ENCODE assay signal across 20 cellular contexts in genomic region chr11:501001-501682, GRCh38. TPM values are rescaled to one million over a fixed set of nuclear protein-coding genes. Genes with fewer than 3 reads are reported as not detected.
DNase-seq lines count a peak whose midpoint lies in the region; ATAC-seq and TF ChIP-seq lines count a peak whose summit lies in the region.
"Had no signal": no experiment of that assay in that cellular context is flagged by ENCODE, and none has a peak within 500 bp of the region (broad histone marks: within the 10 kb centered on the region; RNA-seq: fewer than 3 reads in every experiment).

No MANE protein-coding gene starts in this region.

- POLR2A ChIA-PET in RWPE1 (lab: Yijun Ruan, JAX; ENCODE audit: low non-redundant PET), result no interaction called here

- H3K4me3 ChIP-seq in H7 (ENCODE audit: insufficient read depth, low read depth, low read length) (no peak overlapping the region), heart right ventricle (no peak overlapping the region), osteoblast (ENCODE audit: insufficient read depth, low read length) (no peak overlapping the region)
- H3K4me3 ChIP-seq: tibial artery had no signal

- H3K27me3 ChIP-seq in H7 (ENCODE audit: control insufficient read depth, insufficient read depth, low read length) (no peaks in the 10 kb centered on the region), heart right ventricle (no peaks in the 10 kb centered on the region), osteoblast (ENCODE audit: insufficient read depth, low read length) (no peaks in the 10 kb centered on the region), foreskin keratinocyte (no peaks in the 10 kb centered on the region)
- H3K27me3 ChIP-seq: tibial artery had no signal

- no peaks in the 10 kb centered on the region for H3K9me3 Mint-ChIP-seq in T-helper 2 cell treated with Interferon-gamma antibody and Interleukin-4, amounts not matched to agents 5 μg/mL and 100 μg/mL, for 36 hours

- TF ChIP-seq CTCF in RWPE1 (conservative IDR thresholded peaks at IDR 0.05; ENCODE audit: low read depth), result no peak
- no peak for TF ChIP-seq CTCF in heart right ventricle (IDR thresholded peaks at IDR 0.05)
- TF ChIP-seq CTCF in osteoblast (IDR thresholded peaks at IDR 0.05; ENCODE audit: extremely low read depth, low read depth, low read length), result no peak
- TF ChIP-seq CTCF in foreskin keratinocyte (conservative IDR thresholded peaks at IDR 0.05), result no peak

- H3K36me3 ChIP-seq in H7 (replicated peaks; ENCODE audit: control insufficient read depth, insufficient read depth, low read length) (peaks cover 20% of the 10 kb centered on the region), heart right ventricle (peaks cover 0 to 62% (median 53%) of the 10 kb centered on the region in 9 donors), osteoblast (ENCODE audit: insufficient read depth, low read length) (peaks cover 52% of the 10 kb centered on the region)

- H3K4me1 ChIP-seq in heart right ventricle (peaks cover 26 to 89% (median 65%) of the 10 kb centered on the region in 9 donors), osteoblast (ENCODE audit: insufficient read depth, low read length) (peaks cover 27% of the 10 kb centered on the region), foreskin keratinocyte (peaks cover 5% of the 10 kb centered on the region)

- H2AFZ ChIP-seq in osteoblast (ENCODE audit: low read length), result no peak overlapping the region

- H3K27ac Mint-ChIP-seq in T-helper 2 cell treated with Interferon-gamma antibody and Interleukin-4, amounts not matched to agents 5 μg/mL and 100 μg/mL, for 36 hours, result no peak overlapping the region
- H3K27ac Mint-ChIP-seq: activated CD4-positive, alpha-beta T cell treated with anti-CD3 and anti-CD28 coated beads for 36 hours had no signal

- intact Hi-C loops in heart right ventricle (cut with DNase I), result loop anchor here in 5 of 10 donors (5.0 to 10.0 kb wide), 5 partner anchors 46 to 296 kb away; partner anchors contain the start of genes PTDSS2 (in 3 of the 5), BET1L (in 1 of the 5) and RIC8A (in 1 of the 5)

- H3K4me3 Mint-ChIP-seq in T-helper 2 cell treated with Interferon-gamma antibody and Interleukin-4, amounts not matched to agents 5 μg/mL and 100 μg/mL, for 36 hours, result no peak overlapping the region
- H3K4me3 Mint-ChIP-seq: activated CD4-positive, alpha-beta T cell treated with anti-CD3 and anti-CD28 coated beads for 36 hours had no signal

- ATAC-seq in heart right ventricle, result peak in 4 of 8 donors; percentile 12 to 32 (median 26)
- ATAC-seq in foreskin keratinocyte, result no peak
- ATAC-seq: activated CD4-positive, alpha-beta T cell treated with anti-CD3 and anti-CD28 coated beads for 36 hours had no signal

- H4K20me1 ChIP-seq in osteoblast (ENCODE audit: insufficient read depth, low read length), result peaks cover 38% of the 10 kb centered on the region

- 84 to 86% methylated on average over 24 of the region's 24 CpGs for WGBS in heart right ventricle, 2 donors

- no peak overlapping the region for H3K4me2 ChIP-seq in osteoblast (ENCODE audit: insufficient read depth, low read length)
- H3K4me2 ChIP-seq: KMS-11 had no signal

- DNase-seq in H7 (peak; percentile 59), RWPE1 (ENCODE audit: low spot score) (no peak), heart right ventricle (peak in 1 of 2 donors; percentile 59), osteoblast (ENCODE audit: insufficient read length, low spot score, missing footprints) (peak; percentile 49), NOMO-1 treated with dmso at 0.1 percent for 144 hours (lab: John Stamatoyannopoulos, UW; ENCODE audit: unreplicated experiment) (no peak), foreskin keratinocyte (no peak)
- DNase-seq in T-helper 2 cell treated with Interferon-gamma antibody and Interleukin-4, amounts not matched to agents 5 μg/mL and 100 μg/mL, for 36 hours (ENCODE audit: low spot score), result no peak
- DNase-seq: activated CD4-positive, alpha-beta T cell treated with anti-CD3 and anti-CD28 coated beads for 36 hours; activated naive CD4-positive, alpha-beta T cell; hippocampal formation; NCI-H2029; NCI-H446 treated with DMSO at 0.1 percent for 48 hours; NK-92 treated with Interleukin-12 subunit alpha and Interleukin-12 subunit beta, amount 100 ng/mL, for 24 hours; stimulated activated CD4-positive, alpha-beta T cell treated with anti-CD3 and anti-CD28 coated beads, Interleukin-12 subunit alpha, Interleukin-12 subunit beta, amount 100 ng/mL, for 4 hours; tibial artery had no signal

- H3K27ac ChIP-seq in RWPE1 (peak overlapping the region; percentile 98), heart right ventricle (peak overlapping the region in 8 of 10 donors; percentile 42 to 100 (median 58)), osteoblast (ENCODE audit: low read depth, low read length) (no peak overlapping the region), foreskin keratinocyte (no peak overlapping the region)
- H3K27ac ChIP-seq: KMS-11 had no signal

- H3K79me2 ChIP-seq in osteoblast (ENCODE audit: insufficient read depth, low read length), result peaks cover 83% of the 10 kb centered on the region

- no peaks in the 10 kb centered on the region for H3K27me3 Mint-ChIP-seq in T-helper 2 cell treated with Interferon-gamma antibody and Interleukin-4, amounts not matched to agents 5 μg/mL and 100 μg/mL, for 36 hours (ENCODE audit: low read depth)
- H3K27me3 Mint-ChIP-seq: activated CD4-positive, alpha-beta T cell treated with anti-CD3 and anti-CD28 coated beads for 36 hours had no signal

- H3K36me3 Mint-ChIP-seq in T-helper 2 cell treated with Interferon-gamma antibody and Interleukin-4, amounts not matched to agents 5 μg/mL and 100 μg/mL, for 36 hours (ENCODE audit: low read depth), result peaks cover 28% of the 10 kb centered on the region

- CTCF ChIA-PET in RWPE1 (lab: Yijun Ruan, JAX), result interaction anchor here (0.9 to 1.1 kb wide), 2 partner anchors 17 to 18 kb away, joined by 3 to 5 read pairs; no protein-coding TSS in a partner anchor

- H3K4me1 Mint-ChIP-seq in T-helper 2 cell treated with Interferon-gamma antibody and Interleukin-4, amounts not matched to agents 5 μg/mL and 100 μg/mL, for 36 hours (ENCODE audit: low read depth), result peaks cover 19% of the 10 kb centered on the region

- H3K9me3 ChIP-seq in heart right ventricle (no peaks in the 10 kb centered on the region), osteoblast (ENCODE audit: low read depth, low read length) (no peaks in the 10 kb centered on the region)
- H3K9me3 ChIP-seq: tibial artery had no signal

RNA-seq across cellular contexts. Expression of gene RNH1, which starts 5.9 kb away (rescaled TPM):
- total RNA-seq in H7 (2014; rRNA removed; shearing (Covaris generic)), result 98.9 and 104 TPM in 2 replicates
- 100 to 1,000 TPM; 118 to 221 (median 153) TPM for total RNA-seq in heart right ventricle
- polyA plus RNA-seq in heart right ventricle, result 100 to 1,000 TPM in 1 of 2 donors, 10 to 100 TPM in 1; 37.4 to 189 TPM
- 441 and 506 TPM in 2 replicates for total RNA-seq in osteoblast
- total RNA-seq in foreskin keratinocyte, result 162 and 219 TPM in 2 replicates
- polyA plus RNA-seq in foreskin keratinocyte, result 167 and 235 TPM in 2 replicates

RNA-seq across cellular contexts. Expression of gene HRAS, which starts 34.2 kb away (rescaled TPM):
- total RNA-seq in H7 (2014; rRNA removed; shearing (Covaris generic)), result 27.1 and 57.9 TPM in 2 replicates
- 10 to 100 TPM; 44.7 to 61.1 (median 54.5) TPM for total RNA-seq in heart right ventricle
- polyA plus RNA-seq in heart right ventricle, result 100 to 1,000 TPM; 107 to 132 TPM
- 28.6 and 35.7 TPM in 2 replicates for total RNA-seq in osteoblast
- total RNA-seq in foreskin keratinocyte, result 167 and 199 TPM in 2 replicates
- 252 and 263 TPM in 2 replicates for polyA plus RNA-seq in foreskin keratinocyte

RNA-seq across cellular contexts. Expression of gene LRRC56, which starts 36.2 kb away (rescaled TPM):
- 1.3 and 1.5 TPM in 2 replicates for total RNA-seq in H7 (2014; rRNA removed; shearing (Covaris generic))
- total RNA-seq in heart right ventricle (under 1 TPM in 8 of 10 donors, not detected in 2; 0.13 to 0.49 (median 0.19) TPM), osteoblast (0.88 and 1.1 TPM in 2 replicates), foreskin keratinocyte (0.28 and 0.48 TPM in 2 replicates)
- polyA plus RNA-seq in heart right ventricle (under 1 TPM; 0.26 to 0.37 TPM), foreskin keratinocyte (0.30 and 0.47 TPM in 2 replicates)
- total RNA-seq: RPMI7951 had no signal

RNA-seq across cellular contexts. Expression of gene PTDSS2, which starts 51.1 kb away (rescaled TPM):
- total RNA-seq in H7 (2014; rRNA removed; shearing (Covaris generic)), result 40.9 and 47.5 TPM in 2 replicates
- total RNA-seq in heart right ventricle, result 10 to 100 TPM; 16.7 to 37.9 (median 24.8) TPM
- 10 to 100 TPM; 31.4 to 55.5 TPM for polyA plus RNA-seq in heart right ventricle
- total RNA-seq in osteoblast, result 33.0 and 36.2 TPM in 2 replicates
- total RNA-seq in foreskin keratinocyte, result 28.1 and 30.0 TPM in 2 replicates
- polyA plus RNA-seq in foreskin keratinocyte, result 33.1 and 38.2 TPM in 2 replicates

RNA-seq across cellular contexts. Expression of gene ANO9, which starts 59.3 kb away (rescaled TPM):
- 0.83 and 2.2 TPM in 2 replicates for total RNA-seq in H7 (2014; rRNA removed; shearing (Covaris generic))
- 1 to 10 TPM in 1 of 10 donors, under 1 TPM in 5, not detected in 4; 0.05 to 2.3 (median 0.19) TPM for total RNA-seq in heart right ventricle
- polyA plus RNA-seq in heart right ventricle, result under 1 TPM; 0.13 to 0.37 TPM
- under 0.01 TPM in 1 of 2 replicates, not detected in the other for total RNA-seq in osteoblast
- 19.0 and 26.0 TPM in 2 replicates for total RNA-seq in foreskin keratinocyte
- polyA plus RNA-seq in foreskin keratinocyte, result 23.1 and 31.2 TPM in 2 replicates
- total RNA-seq: chondrocyte, fibroblast of villous mesenchyme, RPMI7951 had no signal
- polyA plus RNA-seq: neural cell had no signal

Comparison
In these comparisons a context has a peak if more than half of its experiments do, and no peak if none do; other contexts are left out.
1. DNase-seq: peak in H7 (single experiment) and osteoblast (single experiment); none in RWPE1 (single experiment), NOMO-1 treated with dmso at 0.1 percent for 144 hours (single experiment), T-helper 2 cell treated with Interferon-gamma antibody and Interleukin-4, amounts not matched to agents 5 μg/mL and 100 μg/mL, for 36 hours (single experiment) and foreskin keratinocyte (0 of 2).
2. H3K27ac ChIP-seq: peak in RWPE1 (single experiment) and heart right ventricle (8 of 10); none in osteoblast (single experiment) and foreskin keratinocyte (single experiment).